13 cellular contexts compared by ENCODE assay signal in the genomic region with DNA sequence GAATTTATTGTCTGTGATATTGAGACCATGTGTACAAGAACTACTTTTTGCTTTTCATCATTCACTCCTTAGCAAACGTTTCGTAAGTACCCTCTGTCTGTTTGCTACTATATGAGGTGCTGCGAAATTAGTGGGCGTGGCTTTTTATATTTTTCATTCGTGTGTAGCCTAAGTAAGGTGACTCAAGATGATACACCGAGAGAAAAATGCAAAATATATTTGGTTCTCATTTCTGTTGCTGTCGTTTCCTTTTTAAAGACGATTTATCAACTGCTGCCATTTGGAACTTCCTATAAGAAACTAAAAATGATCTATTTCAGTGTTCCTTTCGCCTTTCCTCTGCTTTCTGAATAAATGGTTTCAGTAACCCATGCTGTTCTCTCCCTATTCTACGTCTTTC.
DNase-seq lines count a peak whose midpoint lies in the region; ATAC-seq and TF ChIP-seq lines count a peak whose summit lies in the region.
"Had no signal": no experiment of that assay in that cellular context is flagged by ENCODE, and none has a peak within 500 bp of the region (broad histone marks: within the 10 kb centered on the region; RNA-seq: fewer than 3 reads in every experiment).

No MANE protein-coding gene starts in this region.

- H3K36me3 Mint-ChIP-seq in brain, result peaks cover 47% of the 10 kb centered on the region
- peaks cover 52% of the 10 kb centered on the region for H3K36me3 Mint-ChIP-seq in activated CD8-positive, alpha-beta T cell treated with anti-CD3 and anti-CD28 coated beads, Interleukin-2, amount 10 ng/mL, durations not matched to agents 7 days and 5 days (ENCODE audit: low read depth)

- H3K4me1 Mint-ChIP-seq in brain, result peaks cover 49% of the 10 kb centered on the region
- peaks cover 13% of the 10 kb centered on the region for H3K4me1 Mint-ChIP-seq in activated CD8-positive, alpha-beta T cell treated with anti-CD3 and anti-CD28 coated beads, Interleukin-2, amount 10 ng/mL, durations not matched to agents 7 days and 5 days (ENCODE audit: low read depth)

- CTCF ChIA-PET in activated CD8-positive, alpha-beta T cell treated with anti-CD3 and anti-CD28 coated beads, Interleukin-2, amount 10 ng/mL, durations not matched to agents 7 days and 5 days (lab: Charles Lee), result no interaction called here

- no peak for TF ChIP-seq CTCF in brain (conservative IDR thresholded peaks at IDR 0.05)

- ATAC-seq in GM19351 (IDR thresholded peaks at IDR 0.05; ENCODE audit: unreplicated experiment) (peak; percentile 81), HG03159 (IDR thresholded peaks at IDR 0.05; ENCODE audit: unreplicated experiment) (peak; percentile 62), GM21526 (IDR thresholded peaks at IDR 0.05; ENCODE audit: low FRiP score, unreplicated experiment) (no peak)
- ATAC-seq in activated CD8-positive, alpha-beta T cell treated with anti-CD3 and anti-CD28 coated beads, Interleukin-2, amount 10 ng/mL, durations not matched to agents 7 days and 5 days, result no peak
- ATAC-seq: left cardiac atrium had no signal

- DNase-seq in GM04504 (ENCODE audit: low read depth), result peak; percentile 33
- DNase-seq in activated CD8-positive, alpha-beta T cell treated with anti-CD3 and anti-CD28 coated beads, Interleukin-2, amount 10 ng/mL, durations not matched to agents 7 days and 5 days, result no peak
- no peak for DNase-seq in DMS53 (lab: John Stamatoyannopoulos, UW)
- no peak for DNase-seq in cerebellar cortex (ENCODE audit: low spot score)
- DNase-seq: activated T-cell treated with anti-CD3 and anti-CD28 coated beads for 4 hours, DMS 273 treated with DMSO at 0.1 percent for 48 hours, left cardiac atrium, naive B cell, NCI-H2107 had no signal

- peak overlapping the region in 3 of 5 experiments; percentile 63 to 76 (median 72) for H3K27ac Mint-ChIP-seq in brain
- H3K27ac Mint-ChIP-seq in activated CD8-positive, alpha-beta T cell treated with anti-CD3 and anti-CD28 coated beads, Interleukin-2, amount 10 ng/mL, durations not matched to agents 7 days and 5 days, result no peak overlapping the region

- H3K4me3 Mint-ChIP-seq in brain, result no peak overlapping the region
- no peak overlapping the region for H3K4me3 Mint-ChIP-seq in activated CD8-positive, alpha-beta T cell treated with anti-CD3 and anti-CD28 coated beads, Interleukin-2, amount 10 ng/mL, durations not matched to agents 7 days and 5 days
- H3K4me3 Mint-ChIP-seq: naive B cell had no signal

- H3K27me3 Mint-ChIP-seq in brain, result no peaks in the 10 kb centered on the region
- H3K27me3 Mint-ChIP-seq in activated CD8-positive, alpha-beta T cell treated with anti-CD3 and anti-CD28 coated beads, Interleukin-2, amount 10 ng/mL, durations not matched to agents 7 days and 5 days (ENCODE audit: low read depth), result no peaks in the 10 kb centered on the region
- H3K27me3 Mint-ChIP-seq: naive B cell had no signal

- POLR2A ChIA-PET in activated CD8-positive, alpha-beta T cell treated with anti-CD3 and anti-CD28 coated beads, Interleukin-2, amount 10 ng/mL, durations not matched to agents 7 days and 5 days (lab: Charles Lee), result no interaction called here

- H3K9me3 Mint-ChIP-seq in brain, result peaks cover 3 to 15% (median 10%) of the 10 kb centered on the region in 5 experiments
- no peaks in the 10 kb centered on the region for H3K9me3 Mint-ChIP-seq in activated CD8-positive, alpha-beta T cell treated with anti-CD3 and anti-CD28 coated beads, Interleukin-2, amount 10 ng/mL, durations not matched to agents 7 days and 5 days (ENCODE audit: insufficient read depth)

Comparison
In these comparisons a context has a peak if more than half of its experiments do, and no peak if none do; other contexts are left out.
1. ATAC-seq: peak in GM19351 (single experiment) and HG03159 (single experiment); none in activated CD8-positive, alpha-beta T cell treated with anti-CD3 and anti-CD28 coated beads, Interleukin-2, amount 10 ng/mL, durations not matched to agents 7 days and 5 days (single experiment) and GM21526 (single experiment).